Comparison of ENCODE assay signal across 12 cellular contexts in genomic region chr2:156538083-156538504, GRCh38.
A peak's percentile ranks its signal among the peaks of the same experiment; 100 is the strongest.
DNase-seq lines count a peak whose midpoint lies in the region; ATAC-seq, FAIRE-seq and TF ChIP-seq lines count a peak whose summit lies in the region.
"Had no signal": no experiment of that assay in that cellular context is flagged by ENCODE, and none has a peak within 500 bp of the region (broad histone marks: within the 10 kb centered on the region; RNA-seq: fewer than 3 reads in every experiment).

No MANE protein-coding gene starts in this region.

- no peaks in the 10 kb centered on the region for H3K27me3 ChIP-seq in psoas muscle (ENCODE audit: insufficient read depth in 3 of 3, low read length in 2 of 3)
- H3K27me3 ChIP-seq: right atrium auricular region had no signal

- H3K4me1 Mint-ChIP-seq in chondrocyte (ENCODE audit: low read depth), result peaks cover 57% of the 10 kb centered on the region

- H3K27ac ChIP-seq in psoas muscle, result no peak overlapping the region
- H3K27ac ChIP-seq: right atrium auricular region had no signal

- TF ChIP-seq CTCF in chondrocyte (IDR thresholded peaks at IDR 0.05) (no peak), psoas muscle (IDR thresholded peaks at IDR 0.05) (no peak)

- H3K27ac Mint-ChIP-seq in chondrocyte (ENCODE audit: unreplicated experiment), result peak overlapping the region; percentile 3

- H3K4me3 ChIP-seq in psoas muscle, result no peak overlapping the region
- H3K4me3 ChIP-seq: right atrium auricular region had no signal

- H3K27me3 Mint-ChIP-seq in chondrocyte (ENCODE audit: low read depth), result no peaks in the 10 kb centered on the region

- 98 to 99% (median 98%) methylated on average over 2 of the region's 2 CpGs for WGBS in psoas muscle, 3 donors

- H3K4me3 Mint-ChIP-seq in chondrocyte (ENCODE audit: unreplicated experiment), result no peak overlapping the region

- peaks cover 0 to 4% of the 10 kb centered on the region in 2 donors for H3K36me3 ChIP-seq in psoas muscle (ENCODE audit: insufficient read depth in 1 of 2, low read depth in 1 of 2)
- H3K36me3 ChIP-seq: right atrium auricular region had no signal

- peaks cover 5% of the 10 kb centered on the region for H3K9me3 Mint-ChIP-seq in chondrocyte (ENCODE audit: low read depth)

- no peak for FAIRE-seq in RCC 7860 (lab: Jason Lieb, UNC)

- no peaks in the 10 kb centered on the region for H3K9me3 ChIP-seq in psoas muscle
- H3K9me3 ChIP-seq: right atrium auricular region had no signal

- ATAC-seq in GM18502 (IDR thresholded peaks at IDR 0.05; ENCODE audit: poor library complexity, unreplicated experiment), result peak; percentile 76
- peak; percentile 80 for ATAC-seq in GM21526 (IDR thresholded peaks at IDR 0.05; ENCODE audit: low FRiP score, unreplicated experiment)
- peak; percentile 82 for ATAC-seq in HG03175 (IDR thresholded peaks at IDR 0.05; ENCODE audit: unreplicated experiment)
- no peak for ATAC-seq in psoas muscle

- peaks cover 4% of the 10 kb centered on the region for H3K36me3 Mint-ChIP-seq in chondrocyte (ENCODE audit: low read depth)

- intact Hi-C loops in psoas muscle (cut with DNase I), result no loop called here

- DNase-seq in chondrocyte (ENCODE audit: low spot score) (no peak), epidermal melanocyte (ENCODE audit: insufficient read length, low spot score) (no peak), psoas muscle (no peak), RCC 7860 (ENCODE audit: low spot score) (no peak)
- no peak for DNase-seq in stimulated activated CD4-positive, alpha-beta T cell treated with anti-CD3 and anti-CD28 coated beads, Interleukin-4, amount 100 ng/mL, for 4 hours
- DNase-seq: central memory CD4-positive, alpha-beta T cell; COR-L47; stimulated activated naive CD4-positive, alpha-beta T cell had no signal

- H3K4me1 ChIP-seq in psoas muscle, result peaks cover 8% of the 10 kb centered on the region
- H3K4me1 ChIP-seq: right atrium auricular region had no signal

Comparison
In these comparisons a context has a peak if more than half of its experiments do, and no peak if none do; other contexts are left out.
1. ATAC-seq: peak in GM18502 (single experiment), GM21526 (single experiment) and HG03175 (single experiment); none in psoas muscle (0 of 4).